ENCODE assay signal across 8 cellular contexts in the genomic region with DNA sequence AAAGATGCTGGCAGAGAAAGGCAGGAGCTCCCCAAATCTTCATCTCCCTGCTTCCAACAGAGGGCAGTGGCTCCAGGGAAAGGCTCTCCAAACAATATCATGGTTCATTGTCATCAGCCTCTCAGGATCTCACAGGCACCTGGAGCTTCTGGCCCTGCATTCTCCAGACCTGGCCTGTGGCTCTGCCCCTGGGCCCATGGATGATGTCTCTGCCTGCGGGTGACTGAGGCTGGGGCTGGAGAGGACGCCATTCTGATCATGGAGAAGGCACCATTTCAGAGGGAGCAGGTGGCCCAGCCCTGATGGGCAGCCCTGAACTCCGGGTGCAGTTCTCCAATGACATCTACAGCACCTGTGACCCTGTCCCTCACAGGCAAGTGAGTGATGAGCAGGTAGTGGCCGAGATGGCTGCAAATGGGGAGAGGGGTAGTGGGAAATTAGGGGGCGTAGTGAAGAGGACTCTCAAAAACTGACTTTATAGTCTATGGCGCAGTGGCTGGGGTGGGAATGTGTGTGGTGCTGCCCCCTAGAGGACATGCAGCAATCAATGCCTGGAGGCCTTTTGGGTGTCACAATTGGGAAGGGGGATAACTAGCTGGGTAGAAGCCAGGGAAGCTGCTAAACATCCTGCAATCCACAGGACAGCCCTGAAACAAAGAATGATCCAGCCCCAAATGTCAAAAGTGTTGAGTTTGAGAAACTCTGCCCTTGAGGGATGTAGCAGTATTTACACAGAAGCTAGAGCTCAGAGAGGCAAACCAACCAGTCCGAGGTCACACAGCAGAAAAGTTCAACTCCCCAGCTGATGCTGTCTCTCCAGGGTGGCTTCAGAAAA. TPM values are rescaled to one million over a fixed set of nuclear protein-coding genes. Genes with fewer than 3 reads are reported as not detected.
A peak's percentile ranks its signal among the peaks of the same experiment; 100 is the strongest.
DNase-seq lines count a peak whose midpoint lies in the region; TF ChIP-seq lines count a peak whose summit lies in the region.

No MANE protein-coding gene starts in this region.

- H3K9me3 ChIP-seq in tibial nerve: no peaks in the 10 kb centered on the region

- H3K4me3 ChIP-seq in BJ (ENCODE audit: low read depth, low read length): no peak overlapping the region
- H3K4me3 ChIP-seq in WI38 (ENCODE audit: low read depth, low read length): no peak overlapping the region
- H3K4me3 ChIP-seq in dorsolateral prefrontal cortex: peak overlapping the region in 7 of 59 donors; percentile 5 to 87 (median 12)
- H3K4me3 ChIP-seq in tibial nerve: peak overlapping the region in 1 of 4 donors; percentile 85

- 59 to 70% methylated on average over 5 to 6 of the region's 7 CpGs for WGBS in tibial nerve, 2 donors

- intact Hi-C loops in dorsolateral prefrontal cortex (cut with DNase I): loop anchor here (2.0 to 10.0 kb wide), 5 partner anchors 30 to 169 kb away; a partner anchor contains a TSS

- H3K36me3 Mint-ChIP-seq in HFFc6 (ENCODE audit: low read depth): no peaks in the 10 kb centered on the region
- H3K36me3 Mint-ChIP-seq in mesothelial cell of epicardium: peaks cover 5% of the 10 kb centered on the region

- H3K27ac Mint-ChIP-seq in HFFc6 (peak overlapping the region; percentile 78), mesothelial cell of epicardium (peak overlapping the region; percentile 78)

- TF ChIP-seq CTCF in BJ (IDR thresholded peaks at IDR 0.05; ENCODE audit: insufficient read depth, low read depth, low read length): peak; percentile 74
- peak; percentile 89 for TF ChIP-seq CTCF in HFFc6 (IDR thresholded peaks at IDR 0.05)
- TF ChIP-seq CTCF in WI38 (IDR thresholded peaks at IDR 0.05; ENCODE audit: low read depth, low read length): peak; percentile 67
- peak in 55 of 56 donors; percentile 43 to 78 (median 67) for TF ChIP-seq CTCF in dorsolateral prefrontal cortex (IDR thresholded peaks at IDR 0.05 in 54 of 56, conservative IDR thresholded peaks at IDR 0.05 in 2 of 56; ENCODE audit: low read depth in 1 of 56, partially characterized antibody in 56 of 56)
- TF ChIP-seq CTCF in mesothelial cell of epicardium (IDR thresholded peaks at IDR 0.05; ENCODE audit: unreplicated experiment): peak; percentile 71
- TF ChIP-seq CTCF in tibial nerve (IDR thresholded peaks at IDR 0.05): peak; percentile 53 to 80 (median 72)

- H3K27me3 Mint-ChIP-seq in HFFc6 (ENCODE audit: insufficient read depth) (peaks cover 1% of the 10 kb centered on the region; the same call in 1 of the 2 replicates), mesothelial cell of epicardium (ENCODE audit: low read depth) (no peaks in the 10 kb centered on the region)

- no peak for TF ChIP-seq POLR2A in tibial nerve (IDR thresholded peaks at IDR 0.05)

- peaks cover 0 to 85% (median 55%) of the 10 kb centered on the region in 4 donors for H3K4me1 ChIP-seq in tibial nerve

- DNase-seq in BJ (ENCODE audit: low read depth): no peak
- DNase-seq in HFFc6: peak; percentile 30
- DNase-seq in dorsolateral prefrontal cortex: peak in 2 of 10 donors; percentile 48 to 51
- no peak for DNase-seq in mesothelial cell of epicardium (ENCODE audit: low spot score in 2 of 2, unreplicated experiment in 2 of 2)
- DNase-seq in tibial nerve (ENCODE audit: low spot score in 2 of 2): no peak
- DNase-seq in NCI-H510A (lab: John Stamatoyannopoulos, UW): no peak
- no peak for DNase-seq in NCI-H2107 (lab: John Stamatoyannopoulos, UW)

- no peaks in the 10 kb centered on the region for H3K27me3 ChIP-seq in BJ (ENCODE audit: control insufficient read depth, insufficient read depth, low read length)
- no peaks in the 10 kb centered on the region for H3K27me3 ChIP-seq in dorsolateral prefrontal cortex
- H3K27me3 ChIP-seq in tibial nerve: no peaks in the 10 kb centered on the region

- POLR2A ChIA-PET in BJ (lab: Charles Lee): no interaction called here

- H3K4me1 Mint-ChIP-seq in HFFc6 (ENCODE audit: low read depth) (peaks cover 46% of the 10 kb centered on the region), mesothelial cell of epicardium (peaks cover 41% of the 10 kb centered on the region)

- no peak for TF ChIP-seq EP300 in tibial nerve (IDR thresholded peaks at IDR 0.05)

- peak overlapping the region in 58 of 59 donors; percentile 2 to 95 (median 86) for H3K27ac ChIP-seq in dorsolateral prefrontal cortex
- H3K27ac ChIP-seq in tibial nerve: peak overlapping the region; percentile 81 to 97 (median 88)

- peak overlapping the region; percentile 4; the same call in 1 of the 2 replicates for H3K4me3 Mint-ChIP-seq in HFFc6
- H3K4me3 Mint-ChIP-seq in mesothelial cell of epicardium: peak overlapping the region; percentile 3

- H3K9me3 Mint-ChIP-seq in HFFc6: no peaks in the 10 kb centered on the region
- H3K9me3 Mint-ChIP-seq in mesothelial cell of epicardium: no peaks in the 10 kb centered on the region

- H3K36me3 ChIP-seq in BJ (ENCODE audit: control insufficient read depth, insufficient read depth, low read length) (peaks cover 3% of the 10 kb centered on the region), tibial nerve (no peaks in the 10 kb centered on the region)

- CTCF ChIA-PET in BJ (lab: Yijun Ruan, JAX): interaction anchor here (0.6 to 3.6 kb wide), 20 partner anchors 9 to 1199 kb away, joined by 3 to 34 read pairs (median 4); no protein-coding TSS in a partner anchor

RNA-seq across cellular contexts. Expression of a gene that starts 3.2 kb away (rescaled TPM):
- 11.6 and 15.5 TPM in 2 replicates for polyA plus RNA-seq in BJ (2011; rRNA removed)
- 14.1 and 15.0 TPM in 2 replicates for polyA minus RNA-seq in BJ (2011; rRNA and poly(A)+ RNA removed)
- total RNA-seq in HFFc6 (2021; fragmentation: NEBNext Ultra II Directional; extraction: Animal tissue kit (Norgen Biotek cat#: 25700)): 10 to 100 TPM; 12.4 to 28.4 (median 24.3) TPM
- total RNA-seq in dorsolateral prefrontal cortex (10 to 100 TPM in 119 of 120 experiments, 1 to 10 TPM in 1; 9.2 to 63.2 (median 19.7) TPM), mesothelial cell of epicardium (68.9 to 74.4 TPM (median 71.4 TPM) in 3 replicates), tibial nerve (10 to 100 TPM; 27.8 to 52.6 (median 44.4) TPM)
